22 cellular contexts compared by ENCODE assay signal in genomic region chr16:31504159-31504558, GRCh38. TPM values are rescaled to one million over a fixed set of nuclear protein-coding genes. Genes with fewer than 3 reads are reported as not detected.
"Had no signal": no experiment of that assay in that cellular context is flagged by ENCODE, and none has a peak within 500 bp of the region (broad histone marks: within the 10 kb centered on the region; RNA-seq: fewer than 3 reads in every experiment).

No MANE protein-coding gene starts in this region.

- H3K9me3 Mint-ChIP-seq: activated CD4-positive, alpha-beta memory T cell treated with anti-CD3 and anti-CD28 coated beads for 36 hours; natural killer cell; T-cell had no signal

- H3K27me3 ChIP-seq: esophagus squamous epithelium, neutrophil had no signal

- H3K27me3 Mint-ChIP-seq: activated CD4-positive, alpha-beta memory T cell treated with anti-CD3 and anti-CD28 coated beads for 36 hours; T-cell had no signal

- H3K4me3 ChIP-seq: esophagus squamous epithelium, smooth muscle cell had no signal

- H3K4me3 Mint-ChIP-seq: activated CD4-positive, alpha-beta memory T cell treated with anti-CD3 and anti-CD28 coated beads for 36 hours; natural killer cell; T-cell had no signal

- H3K36me3 Mint-ChIP-seq: natural killer cell had no signal

- H3K9ac ChIP-seq: SK-N-SH had no signal

- ATAC-seq: natural killer cell, T-cell had no signal

- DNase-seq: activated CD4-positive, alpha-beta memory T cell treated with anti-CD3 and anti-CD28 coated beads for 36 hours; activated CD4-positive, alpha-beta T cell treated with anti-CD3 and anti-CD28 coated beads for 1 hour; activated CD8-positive, alpha-beta memory T cell treated with anti-CD3 and anti-CD28 coated beads, Interleukin-2, amount 50 U/mL, for 4 hours; activated gamma-delta T cell treated with Interleukin-2 at 50 U/mL for 16 hours; esophagus squamous epithelium; hypothalamus; kidney glomerular epithelial cell; mammary epithelial cell; natural killer cell; SK-N-SH; stimulated activated CD4-positive, alpha-beta T cell treated with anti-CD3 and anti-CD28 coated beads, Interleukin-4, amount 100 ng/mL, for 4 hours; stimulated activated CD8-positive, alpha-beta memory T cell treated with anti-CD3 and anti-CD28 coated beads, Interleukin-4, amount 100 ng/mL, for 48 hours; stimulated activated naive CD4-positive, alpha-beta T cell treated with Interleukin-2 at 50 U/mL for 16 hours; substantia nigra; T-cell; T1000; trophoblast cell had no signal

- H3K9me3 ChIP-seq: esophagus squamous epithelium, neutrophil, SK-N-SH had no signal

- H3K27ac ChIP-seq: esophagus squamous epithelium, neutrophil had no signal

- H3K27ac Mint-ChIP-seq: activated CD4-positive, alpha-beta memory T cell treated with anti-CD3 and anti-CD28 coated beads for 36 hours had no signal

- FAIRE-seq: astrocyte had no signal

RNA-seq across cellular contexts. Expression of gene SLC5A2, which starts 21.2 kb away (rescaled TPM):
- total RNA-seq: astrocyte, esophagus squamous epithelium, glomerular endothelial cell, smooth muscle cell had no signal

RNA-seq across cellular contexts. Expression of gene AHSP, which starts 23.5 kb away (rescaled TPM):
- total RNA-seq: activated CD4-positive, alpha-beta memory T cell treated with anti-CD3 and anti-CD28 coated beads for 36 hours; astrocyte; esophagus squamous epithelium; fibroblast of villous mesenchyme; glomerular endothelial cell; mammary epithelial cell; natural killer cell; smooth muscle cell; T-cell had no signal
- polyA plus RNA-seq: mammary epithelial cell, SK-N-SH, smooth muscle cell had no signal
